In the genomic region with DNA sequence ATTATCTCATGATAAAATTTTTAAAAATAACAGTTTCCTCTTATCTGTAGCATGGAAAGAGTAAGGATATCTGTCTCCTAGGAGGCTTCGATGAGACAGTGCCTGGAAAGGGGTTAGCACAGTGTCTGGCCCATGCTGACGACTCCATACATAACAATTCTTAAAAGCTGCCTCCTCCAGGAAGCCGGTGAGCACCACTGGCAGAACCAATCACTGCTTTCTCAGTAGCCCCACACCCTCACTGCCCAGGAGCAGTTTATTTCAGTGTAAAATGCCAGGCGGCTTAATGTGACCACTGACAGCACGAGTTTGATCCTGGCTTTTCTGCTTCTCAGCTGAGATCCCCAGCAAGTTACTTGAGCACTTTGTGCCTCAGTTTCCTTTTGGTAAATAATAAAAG, we compare ENCODE assay signal across 16 cellular contexts. TPM values are rescaled to one million over a fixed set of nuclear protein-coding genes. Genes with fewer than 3 reads are reported as not detected.
DNase-seq lines count a peak whose midpoint lies in the region; ATAC-seq and TF ChIP-seq lines count a peak whose summit lies in the region.
"Had no signal": no experiment of that assay in that cellular context is flagged by ENCODE, and none has a peak within 500 bp of the region (broad histone marks: within the 10 kb centered on the region; RNA-seq: fewer than 3 reads in every experiment).

No MANE protein-coding gene starts in this region.

- intact Hi-C loops in natural killer cell (cut with micrococcal nuclease): no loop called here
- intact Hi-C loops in right lobe of liver (cut with DNase I): no loop called here

- no peak overlapping the region for H3K4me3 ChIP-seq in right lobe of liver

- CTCF ChIA-PET in GM10248 (lab: Yijun Ruan, JAX): interaction anchor here (1.0 to 11.9 kb wide), 5 partner anchors 11 to 310 kb away, joined by 3 to 88 read pairs (median 11); no protein-coding TSS in a partner anchor

- TF ChIP-seq POLR2A in right lobe of liver (IDR thresholded peaks at IDR 0.05): no peak

- H3K27me3 Mint-ChIP-seq in natural killer cell treated with Interleukin-12 subunit alpha and Interleukin-12 subunit beta and Interleukin-15 and Interleukin-18, amount 100 ng/mL, for 72 hours: peaks cover 17 to 19% of the 10 kb centered on the region in 2 donors
- peaks cover 25 to 26% of the 10 kb centered on the region in 2 donors for H3K27me3 Mint-ChIP-seq in natural killer cell (ENCODE audit: low read depth in 2 of 2)
- peaks cover 44% of the 10 kb centered on the region for H3K27me3 Mint-ChIP-seq in mesothelial cell of epicardium (ENCODE audit: low read depth)

- POLR2A ChIA-PET in GM10248 (lab: Yijun Ruan, JAX): no interaction called here

- peaks cover 0 to 4% (median 0%) of the 10 kb centered on the region in 4 donors for H3K4me1 ChIP-seq in right lobe of liver

- no peaks in the 10 kb centered on the region for H3K36me3 Mint-ChIP-seq in natural killer cell treated with Interleukin-12 subunit alpha and Interleukin-12 subunit beta and Interleukin-15 and Interleukin-18, amount 100 ng/mL, for 72 hours
- H3K36me3 Mint-ChIP-seq in natural killer cell: no peaks in the 10 kb centered on the region
- no peaks in the 10 kb centered on the region for H3K36me3 Mint-ChIP-seq in mesothelial cell of epicardium

- 85% methylated on average over 4 of the region's 5 CpGs for WGBS in right lobe of liver (ENCODE audit: insufficient coverage, low coverage, low lambda C conversion rate, missing lambda C conversion rate)

- no peak overlapping the region for H3K27ac Mint-ChIP-seq in natural killer cell treated with Interleukin-12 subunit alpha and Interleukin-12 subunit beta and Interleukin-15 and Interleukin-18, amount 100 ng/mL, for 72 hours
- H3K27ac Mint-ChIP-seq in natural killer cell: no peak overlapping the region
- no peak overlapping the region for H3K27ac Mint-ChIP-seq in mesothelial cell of epicardium

- H3K4me3 Mint-ChIP-seq in natural killer cell treated with Interleukin-12 subunit alpha and Interleukin-12 subunit beta and Interleukin-15 and Interleukin-18, amount 100 ng/mL, for 72 hours: no peak overlapping the region
- H3K4me3 Mint-ChIP-seq in natural killer cell: no peak overlapping the region
- peak overlapping the region; percentile 31 for H3K4me3 Mint-ChIP-seq in mesothelial cell of epicardium

- peak overlapping the region; percentile 88 for H3K27ac ChIP-seq in caudate nucleus (ENCODE audit: low read depth, low read length)
- H3K27ac ChIP-seq in right lobe of liver: no peak overlapping the region
- H3K27ac ChIP-seq: RWPE1 had no signal

- H3K27me3 ChIP-seq in right lobe of liver: no peaks in the 10 kb centered on the region

- H3K9me3 Mint-ChIP-seq in natural killer cell treated with Interleukin-12 subunit alpha and Interleukin-12 subunit beta and Interleukin-15 and Interleukin-18, amount 100 ng/mL, for 72 hours: no peaks in the 10 kb centered on the region
- no peaks in the 10 kb centered on the region for H3K9me3 Mint-ChIP-seq in natural killer cell
- no peaks in the 10 kb centered on the region for H3K9me3 Mint-ChIP-seq in mesothelial cell of epicardium

- ATAC-seq in natural killer cell treated with Interleukin-12 subunit alpha and Interleukin-12 subunit beta and Interleukin-15 and Interleukin-18, amount 100 ng/mL, for 72 hours: no peak
- ATAC-seq in natural killer cell (no peak), right lobe of liver (no peak)

- TF ChIP-seq CTCF in natural killer cell (IDR thresholded peaks at IDR 0.05): no peak
- no peak for TF ChIP-seq CTCF in mesothelial cell of epicardium (IDR thresholded peaks at IDR 0.05; ENCODE audit: unreplicated experiment)
- no peak for TF ChIP-seq CTCF in GM10248 (IDR thresholded peaks at IDR 0.05; ENCODE audit: control extremely low read depth, extremely low read depth, low read depth, missing control alignments)
- no peak for TF ChIP-seq CTCF in right lobe of liver (IDR thresholded peaks at IDR 0.05)

- DNase-seq in natural killer cell treated with Interleukin-12 subunit alpha and Interleukin-12 subunit beta and Interleukin-15 and Interleukin-18, amount 100 ng/mL, for 72 hours (ENCODE audit: low spot score): peak; percentile 8
- no peak for DNase-seq in natural killer cell
- DNase-seq in caudate nucleus (lab: John Stamatoyannopoulos, UW): no peak
- DNase-seq in mesothelial cell of epicardium (ENCODE audit: low spot score in 2 of 2, unreplicated experiment in 2 of 2): no peak
- no peak for DNase-seq in activated CD4-positive, alpha-beta T cell treated with anti-CD3 and anti-CD28 coated beads, Interleukin-2, amount 50 U/mL, for 48 hours
- DNase-seq in GM10248 (ENCODE audit: extremely low spot score): no peak
- DNase-seq in NCI-H1694 (lab: John Stamatoyannopoulos, UW): no peak
- no peak for DNase-seq in right lobe of liver
- DNase-seq: DMS53; KBM-7; NCI-H1048; NCI-H146; NCI-H69; NK-92 treated with Interleukin-12 subunit alpha and Interleukin-12 subunit beta, amount 100 ng/mL, for 24 hours had no signal

- peaks cover 13 to 23% of the 10 kb centered on the region in 2 donors for H3K4me1 Mint-ChIP-seq in natural killer cell treated with Interleukin-12 subunit alpha and Interleukin-12 subunit beta and Interleukin-15 and Interleukin-18, amount 100 ng/mL, for 72 hours (ENCODE audit: low read depth in 2 of 2)
- peaks cover 10 to 11% of the 10 kb centered on the region in 2 donors for H3K4me1 Mint-ChIP-seq in natural killer cell
- peaks cover 5% of the 10 kb centered on the region for H3K4me1 Mint-ChIP-seq in mesothelial cell of epicardium

- no peaks in the 10 kb centered on the region for H3K9me3 ChIP-seq in right lobe of liver

- no peaks in the 10 kb centered on the region for H3K36me3 ChIP-seq in right lobe of liver

RNA-seq across cellular contexts. Expression of gene NIPAL4, which starts 1.2 kb away (rescaled TPM):
- 1 to 10 TPM in 1 of 2 donors, under 1 TPM in 1; 0.43 to 1.2 TPM for total RNA-seq in natural killer cell treated with Interleukin-12 subunit alpha and Interleukin-12 subunit beta and Interleukin-15 and Interleukin-18, amount 100 ng/mL, for 72 hours
- total RNA-seq in natural killer cell (1 to 10 TPM in 1 of 3 donors, under 1 TPM in 1, not detected in 1; 0.39 to 1.3 TPM), mesothelial cell of epicardium (0.18 to 0.49 TPM (median 0.40 TPM) in 3 replicates), right lobe of liver (under 1 TPM in 1 of 6 experiments, not detected in 5; 0.07 TPM)
- total RNA-seq: A673 had no signal
